ENCODE assay signal across 1 cellular context in the genomic region with DNA sequence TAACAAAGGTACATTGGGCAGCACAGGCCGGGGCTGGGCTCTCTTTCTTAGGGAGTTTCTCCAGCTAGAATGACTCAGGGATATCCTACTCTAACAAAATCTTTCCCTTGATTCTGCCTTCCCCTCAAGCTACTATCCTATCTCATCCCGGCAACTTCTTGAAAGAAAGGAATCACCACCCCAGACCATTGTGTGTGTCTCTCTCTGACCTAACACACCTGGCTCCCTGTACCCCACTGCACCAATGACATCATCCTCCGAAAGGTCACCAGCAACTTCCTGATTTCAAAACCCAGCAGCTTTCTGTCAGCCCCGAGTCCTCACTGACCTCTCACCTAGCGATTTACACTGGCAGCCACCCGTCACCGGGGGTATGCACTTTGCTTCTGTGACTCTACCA.
TF ChIP-seq lines count a peak whose summit lies in the region.

No MANE protein-coding gene starts in this region.

TF ChIP-seq in HepG2, 621 proteins besides CTCF, POLR2A, EP300 and RAD21 (continued from another document and continues in another):
- TF ChIP-seq, protein P1, sequence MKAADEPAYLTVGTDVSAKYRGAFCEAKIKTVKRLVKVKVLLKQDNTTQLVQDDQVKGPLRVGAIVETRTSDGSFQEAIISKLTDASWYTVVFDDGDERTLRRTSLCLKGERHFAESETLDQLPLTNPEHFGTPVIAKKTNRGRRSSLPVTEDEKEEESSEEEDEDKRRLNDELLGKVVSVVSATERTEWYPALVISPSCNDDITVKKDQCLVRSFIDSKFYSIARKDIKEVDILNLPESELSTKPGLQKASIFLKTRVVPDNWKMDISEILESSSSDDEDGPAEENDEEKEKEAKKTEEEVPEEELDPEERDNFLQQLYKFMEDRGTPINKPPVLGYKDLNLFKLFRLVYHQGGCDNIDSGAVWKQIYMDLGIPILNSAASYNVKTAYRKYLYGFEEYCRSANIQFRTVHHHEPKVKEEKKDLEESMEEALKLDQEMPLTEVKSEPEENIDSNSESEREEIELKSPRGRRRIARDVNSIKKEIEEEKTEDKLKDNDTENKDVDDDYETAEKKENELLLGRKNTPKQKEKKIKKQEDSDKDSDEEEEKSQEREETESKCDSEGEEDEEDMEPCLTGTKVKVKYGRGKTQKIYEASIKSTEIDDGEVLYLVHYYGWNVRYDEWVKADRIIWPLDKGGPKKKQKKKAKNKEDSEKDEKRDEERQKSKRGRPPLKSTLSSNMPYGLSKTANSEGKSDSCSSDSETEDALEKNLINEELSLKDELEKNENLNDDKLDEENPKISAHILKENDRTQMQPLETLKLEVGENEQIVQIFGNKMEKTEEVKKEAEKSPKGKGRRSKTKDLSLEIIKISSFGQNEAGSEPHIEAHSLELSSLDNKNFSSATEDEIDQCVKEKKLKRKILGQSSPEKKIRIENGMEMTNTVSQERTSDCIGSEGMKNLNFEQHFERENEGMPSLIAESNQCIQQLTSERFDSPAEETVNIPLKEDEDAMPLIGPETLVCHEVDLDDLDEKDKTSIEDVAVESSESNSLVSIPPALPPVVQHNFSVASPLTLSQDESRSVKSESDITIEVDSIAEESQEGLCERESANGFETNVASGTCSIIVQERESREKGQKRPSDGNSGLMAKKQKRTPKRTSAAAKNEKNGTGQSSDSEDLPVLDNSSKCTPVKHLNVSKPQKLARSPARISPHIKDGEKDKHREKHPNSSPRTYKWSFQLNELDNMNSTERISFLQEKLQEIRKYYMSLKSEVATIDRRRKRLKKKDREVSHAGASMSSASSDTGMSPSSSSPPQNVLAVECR (CRISPR knock-in tag; IDR thresholded peaks at IDR 0.05; ENCODE audit: borderline replicate concordance): no peak; the same call in 1 of the 2 replicates
- TF ChIP-seq NAIF1 (CRISPR knock-in tag; IDR thresholded peaks at IDR 0.05; ENCODE audit: borderline replicate concordance): no peak
- TF ChIP-seq, protein P2, sequence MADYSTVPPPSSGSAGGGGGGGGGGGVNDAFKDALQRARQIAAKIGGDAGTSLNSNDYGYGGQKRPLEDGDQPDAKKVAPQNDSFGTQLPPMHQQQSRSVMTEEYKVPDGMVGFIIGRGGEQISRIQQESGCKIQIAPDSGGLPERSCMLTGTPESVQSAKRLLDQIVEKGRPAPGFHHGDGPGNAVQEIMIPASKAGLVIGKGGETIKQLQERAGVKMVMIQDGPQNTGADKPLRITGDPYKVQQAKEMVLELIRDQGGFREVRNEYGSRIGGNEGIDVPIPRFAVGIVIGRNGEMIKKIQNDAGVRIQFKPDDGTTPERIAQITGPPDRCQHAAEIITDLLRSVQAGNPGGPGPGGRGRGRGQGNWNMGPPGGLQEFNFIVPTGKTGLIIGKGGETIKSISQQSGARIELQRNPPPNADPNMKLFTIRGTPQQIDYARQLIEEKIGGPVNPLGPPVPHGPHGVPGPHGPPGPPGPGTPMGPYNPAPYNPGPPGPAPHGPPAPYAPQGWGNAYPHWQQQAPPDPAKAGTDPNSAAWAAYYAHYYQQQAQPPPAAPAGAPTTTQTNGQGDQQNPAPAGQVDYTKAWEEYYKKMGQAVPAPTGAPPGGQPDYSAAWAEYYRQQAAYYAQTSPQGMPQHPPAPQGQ (CRISPR knock-in tag; IDR thresholded peaks at IDR 0.05; ENCODE audit: borderline replicate concordance): no peak
- TF ChIP-seq SP140L (CRISPR knock-in tag; IDR thresholded peaks at IDR 0.05; ENCODE audit: borderline replicate concordance): no peak
- TF ChIP-seq SP2 (CRISPR knock-in tag; IDR thresholded peaks at IDR 0.05): no peak
- TF ChIP-seq MEIS2 (CRISPR knock-in tag; IDR thresholded peaks at IDR 0.05): no peak
- TF ChIP-seq HCFC1 (IDR thresholded peaks at IDR 0.05; ENCODE audit: low read depth, low read length): no peak
- 0 out of 2 replicates have a peak, but pooled peaks have one; percentile 31 for TF ChIP-seq PITX1 (CRISPR knock-in tag; IDR thresholded peaks at IDR 0.05)
- no peak for TF ChIP-seq ZNF136 (CRISPR knock-in tag; IDR thresholded peaks at IDR 0.05; ENCODE audit: low read depth)
- no peak for TF ChIP-seq KDM6A (CRISPR knock-in tag; IDR thresholded peaks at IDR 0.05; ENCODE audit: low read depth)
- TF ChIP-seq, protein P3, sequence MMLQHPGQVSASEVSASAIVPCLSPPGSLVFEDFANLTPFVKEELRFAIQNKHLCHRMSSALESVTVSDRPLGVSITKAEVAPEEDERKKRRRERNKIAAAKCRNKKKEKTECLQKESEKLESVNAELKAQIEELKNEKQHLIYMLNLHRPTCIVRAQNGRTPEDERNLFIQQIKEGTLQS (CRISPR knock-in tag; IDR thresholded peaks at IDR 0.05): peak; percentile 86; the same call in 1 of the 2 replicates
- no peak for TF ChIP-seq JARID2 (CRISPR knock-in tag; IDR thresholded peaks at IDR 0.05; ENCODE audit: insufficient replicate concordance)
- TF ChIP-seq ZNF850 (CRISPR knock-in tag; conservative IDR thresholded peaks at IDR 0.05): no peak
- TF ChIP-seq ZSCAN29 (CRISPR knock-in tag; conservative IDR thresholded peaks at IDR 0.05): 0 out of 2 replicates have a peak, but pooled peaks have one; percentile 2
- no peak for TF ChIP-seq ELF4 (CRISPR knock-in tag; IDR thresholded peaks at IDR 0.05; ENCODE audit: borderline replicate concordance)
- no peak for TF ChIP-seq ZNF160 (CRISPR knock-in tag; IDR thresholded peaks at IDR 0.05)
- TF ChIP-seq, protein P4, sequence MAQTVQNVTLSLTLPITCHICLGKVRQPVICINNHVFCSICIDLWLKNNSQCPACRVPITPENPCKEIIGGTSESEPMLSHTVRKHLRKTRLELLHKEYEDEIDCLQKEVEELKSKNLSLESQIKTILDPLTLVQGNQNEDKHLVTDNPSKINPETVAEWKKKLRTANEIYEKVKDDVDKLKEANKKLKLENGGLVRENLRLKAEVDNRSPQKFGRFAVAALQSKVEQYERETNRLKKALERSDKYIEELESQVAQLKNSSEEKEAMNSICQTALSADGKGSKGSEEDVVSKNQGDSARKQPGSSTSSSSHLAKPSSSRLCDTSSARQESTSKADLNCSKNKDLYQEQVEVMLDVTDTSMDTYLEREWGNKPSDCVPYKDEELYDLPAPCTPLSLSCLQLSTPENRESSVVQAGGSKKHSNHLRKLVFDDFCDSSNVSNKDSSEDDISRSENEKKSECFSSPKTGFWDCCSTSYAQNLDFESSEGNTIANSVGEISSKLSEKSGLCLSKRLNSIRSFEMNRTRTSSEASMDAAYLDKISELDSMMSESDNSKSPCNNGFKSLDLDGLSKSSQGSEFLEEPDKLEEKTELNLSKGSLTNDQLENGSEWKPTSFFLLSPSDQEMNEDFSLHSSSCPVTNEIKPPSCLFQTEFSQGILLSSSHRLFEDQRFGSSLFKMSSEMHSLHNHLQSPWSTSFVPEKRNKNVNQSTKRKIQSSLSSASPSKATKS (CRISPR knock-in tag; IDR thresholded peaks at IDR 0.05): no peak
- no peak for TF ChIP-seq ZNF264 (CRISPR knock-in tag; IDR thresholded peaks at IDR 0.05)
- no peak for TF ChIP-seq ZNF547 (CRISPR knock-in tag; IDR thresholded peaks at IDR 0.05)
- no peak for TF ChIP-seq RORA (CRISPR knock-in tag; IDR thresholded peaks at IDR 0.05)
- no peak; the same call in 1 of the 2 replicates for TF ChIP-seq ZNF225 (CRISPR knock-in tag; IDR thresholded peaks at IDR 0.05)
- no peak for TF ChIP-seq ZKSCAN1 (IDR thresholded peaks at IDR 0.05; ENCODE audit: low read length)
- no peak for TF ChIP-seq JUNB (CRISPR knock-in tag; IDR thresholded peaks at IDR 0.05; ENCODE audit: borderline replicate concordance)
- no peak for TF ChIP-seq MBNL3 (CRISPR knock-in tag; conservative IDR thresholded peaks at IDR 0.05)
- no peak for TF ChIP-seq SP1 (IDR thresholded peaks at IDR 0.05)
- no peak for TF ChIP-seq SP1 (CRISPR knock-in tag; IDR thresholded peaks at IDR 0.05)
- no peak for TF ChIP-seq ZNF629 (CRISPR knock-in tag; conservative IDR thresholded peaks at IDR 0.05)
- TF ChIP-seq ZNF331 (CRISPR knock-in tag; IDR thresholded peaks at IDR 0.05): peak; percentile 47; the same call in 1 of the 2 replicates
- no peak for TF ChIP-seq RFX1 (IDR thresholded peaks at IDR 0.05)
- TF ChIP-seq ZNF3 (CRISPR knock-in tag; IDR thresholded peaks at IDR 0.05): no peak
- peak; percentile 94 for TF ChIP-seq NR2C2 (CRISPR knock-in tag; IDR thresholded peaks at IDR 0.05; ENCODE audit: borderline replicate concordance)
- TF ChIP-seq KLF13 (CRISPR knock-in tag; IDR thresholded peaks at IDR 0.05): no peak
- TF ChIP-seq ZNF329 (CRISPR knock-in tag; IDR thresholded peaks at IDR 0.05; ENCODE audit: low read depth): no peak
- TF ChIP-seq, protein P5, sequence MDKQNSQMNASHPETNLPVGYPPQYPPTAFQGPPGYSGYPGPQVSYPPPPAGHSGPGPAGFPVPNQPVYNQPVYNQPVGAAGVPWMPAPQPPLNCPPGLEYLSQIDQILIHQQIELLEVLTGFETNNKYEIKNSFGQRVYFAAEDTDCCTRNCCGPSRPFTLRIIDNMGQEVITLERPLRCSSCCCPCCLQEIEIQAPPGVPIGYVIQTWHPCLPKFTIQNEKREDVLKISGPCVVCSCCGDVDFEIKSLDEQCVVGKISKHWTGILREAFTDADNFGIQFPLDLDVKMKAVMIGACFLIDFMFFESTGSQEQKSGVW (CRISPR knock-in tag; IDR thresholded peaks at IDR 0.05; ENCODE audit: borderline replicate concordance): no peak
- TF ChIP-seq HMG20A (CRISPR knock-in tag; IDR thresholded peaks at IDR 0.05; ENCODE audit: borderline replicate concordance): peak; percentile 46; the same call in 1 of the 2 replicates
- TF ChIP-seq, protein P6, sequence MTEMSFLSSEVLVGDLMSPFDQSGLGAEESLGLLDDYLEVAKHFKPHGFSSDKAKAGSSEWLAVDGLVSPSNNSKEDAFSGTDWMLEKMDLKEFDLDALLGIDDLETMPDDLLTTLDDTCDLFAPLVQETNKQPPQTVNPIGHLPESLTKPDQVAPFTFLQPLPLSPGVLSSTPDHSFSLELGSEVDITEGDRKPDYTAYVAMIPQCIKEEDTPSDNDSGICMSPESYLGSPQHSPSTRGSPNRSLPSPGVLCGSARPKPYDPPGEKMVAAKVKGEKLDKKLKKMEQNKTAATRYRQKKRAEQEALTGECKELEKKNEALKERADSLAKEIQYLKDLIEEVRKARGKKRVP (CRISPR knock-in tag; IDR thresholded peaks at IDR 0.05): 0 out of 4 replicates have a peak, but pooled peaks of 1 of the 2 experiments have one; percentile 24
- TF ChIP-seq MAZ (IDR thresholded peaks at IDR 0.05; ENCODE audit: borderline replicate concordance, low read depth, low read length): no peak
- TF ChIP-seq MAZ (CRISPR knock-in tag; IDR thresholded peaks at IDR 0.05; ENCODE audit: low read depth): no peak
- no peak for TF ChIP-seq RFX3 (CRISPR knock-in tag; IDR thresholded peaks at IDR 0.05)
- TF ChIP-seq NRL (CRISPR knock-in tag; IDR thresholded peaks at IDR 0.05; ENCODE audit: borderline replicate concordance): no peak
- TF ChIP-seq, protein P7, sequence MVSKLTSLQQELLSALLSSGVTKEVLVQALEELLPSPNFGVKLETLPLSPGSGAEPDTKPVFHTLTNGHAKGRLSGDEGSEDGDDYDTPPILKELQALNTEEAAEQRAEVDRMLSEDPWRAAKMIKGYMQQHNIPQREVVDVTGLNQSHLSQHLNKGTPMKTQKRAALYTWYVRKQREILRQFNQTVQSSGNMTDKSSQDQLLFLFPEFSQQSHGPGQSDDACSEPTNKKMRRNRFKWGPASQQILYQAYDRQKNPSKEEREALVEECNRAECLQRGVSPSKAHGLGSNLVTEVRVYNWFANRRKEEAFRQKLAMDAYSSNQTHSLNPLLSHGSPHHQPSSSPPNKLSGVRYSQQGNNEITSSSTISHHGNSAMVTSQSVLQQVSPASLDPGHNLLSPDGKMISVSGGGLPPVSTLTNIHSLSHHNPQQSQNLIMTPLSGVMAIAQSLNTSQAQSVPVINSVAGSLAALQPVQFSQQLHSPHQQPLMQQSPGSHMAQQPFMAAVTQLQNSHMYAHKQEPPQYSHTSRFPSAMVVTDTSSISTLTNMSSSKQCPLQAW (CRISPR knock-in tag; IDR thresholded peaks at IDR 0.05): no peak
- TF ChIP-seq ARNT2 (CRISPR knock-in tag; IDR thresholded peaks at IDR 0.05; ENCODE audit: low read depth): no peak
- no peak for TF ChIP-seq ZNF713 (CRISPR knock-in tag; IDR thresholded peaks at IDR 0.05)
- no peak for TF ChIP-seq ZFP37 (CRISPR knock-in tag; IDR thresholded peaks at IDR 0.05; ENCODE audit: borderline replicate concordance)
- TF ChIP-seq ZNF24 (IDR thresholded peaks at IDR 0.05): no peak
- TF ChIP-seq HNRNPUL1 (IDR thresholded peaks at IDR 0.05; ENCODE audit: low read depth, low read length): no peak
- TF ChIP-seq HNRNPLL (IDR thresholded peaks at IDR 0.05; ENCODE audit: low read depth, low read length, poor library complexity, severe bottlenecking): no peak
- no peak for TF ChIP-seq EHMT2 (IDR thresholded peaks at IDR 0.05; ENCODE audit: borderline replicate concordance, low read depth, low read length)
- no peak for TF ChIP-seq PAX8 (CRISPR knock-in tag; IDR thresholded peaks at IDR 0.05; ENCODE audit: borderline replicate concordance)
- no peak for TF ChIP-seq SRF (IDR thresholded peaks at IDR 0.05; ENCODE audit: low read depth, low read length)
- TF ChIP-seq ZNF263 (CRISPR knock-in tag; IDR thresholded peaks at IDR 0.05): no peak
- TF ChIP-seq RXRA (CRISPR knock-in tag; IDR thresholded peaks at IDR 0.05): peak; percentile 84; the same call in 1 of the 2 replicates
- TF ChIP-seq ZNF496 (CRISPR knock-in tag; IDR thresholded peaks at IDR 0.05; ENCODE audit: insufficient replicate concordance): no peak
- no peak for TF ChIP-seq ZNF446 (CRISPR knock-in tag; IDR thresholded peaks at IDR 0.05)
- no peak for TF ChIP-seq PRMT3 (CRISPR knock-in tag; IDR thresholded peaks at IDR 0.05; ENCODE audit: borderline replicate concordance, low read depth)
- TF ChIP-seq PTBP1 (IDR thresholded peaks at IDR 0.05; ENCODE audit: low read depth, low read length, poor library complexity, severe bottlenecking): no peak
- TF ChIP-seq, protein P8, sequence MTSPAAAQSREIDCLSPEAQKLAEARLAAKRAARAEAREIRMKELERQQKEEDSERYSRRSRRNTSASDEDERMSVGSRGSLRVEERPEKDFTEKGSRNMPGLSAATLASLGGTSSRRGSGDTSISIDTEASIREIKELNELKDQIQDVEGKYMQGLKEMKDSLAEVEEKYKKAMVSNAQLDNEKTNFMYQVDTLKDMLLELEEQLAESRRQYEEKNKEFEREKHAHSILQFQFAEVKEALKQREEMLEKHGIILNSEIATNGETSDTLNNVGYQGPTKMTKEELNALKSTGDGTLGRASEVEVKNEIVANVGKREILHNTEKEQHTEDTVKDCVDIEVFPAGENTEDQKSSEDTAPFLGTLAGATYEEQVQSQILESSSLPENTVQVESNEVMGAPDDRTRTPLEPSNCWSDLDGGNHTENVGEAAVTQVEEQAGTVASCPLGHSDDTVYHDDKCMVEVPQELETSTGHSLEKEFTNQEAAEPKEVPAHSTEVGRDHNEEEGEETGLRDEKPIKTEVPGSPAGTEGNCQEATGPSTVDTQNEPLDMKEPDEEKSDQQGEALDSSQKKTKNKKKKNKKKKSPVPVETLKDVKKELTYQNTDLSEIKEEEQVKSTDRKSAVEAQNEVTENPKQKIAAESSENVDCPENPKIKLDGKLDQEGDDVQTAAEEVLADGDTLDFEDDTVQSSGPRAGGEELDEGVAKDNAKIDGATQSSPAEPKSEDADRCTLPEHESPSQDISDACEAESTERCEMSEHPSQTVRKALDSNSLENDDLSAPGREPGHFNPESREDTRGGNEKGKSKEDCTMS (CRISPR knock-in tag; conservative IDR thresholded peaks at IDR 0.05): no peak
- no peak for TF ChIP-seq ZNF619 (CRISPR knock-in tag; IDR thresholded peaks at IDR 0.05)
- TF ChIP-seq ZNF773 (CRISPR knock-in tag; IDR thresholded peaks at IDR 0.05; ENCODE audit: borderline replicate concordance): no peak
- TF ChIP-seq IRX3 (CRISPR knock-in tag; IDR thresholded peaks at IDR 0.05; ENCODE audit: borderline replicate concordance, low read depth): no peak
- TF ChIP-seq MYC (CRISPR knock-in tag; IDR thresholded peaks at IDR 0.05; ENCODE audit: borderline replicate concordance): no peak
- no peak for TF ChIP-seq ZBTB42 (CRISPR knock-in tag; IDR thresholded peaks at IDR 0.05)
- no peak for TF ChIP-seq ZNF883 (CRISPR knock-in tag; IDR thresholded peaks at IDR 0.05; ENCODE audit: not compliant biosample characterization)
